In the genomic region with DNA sequence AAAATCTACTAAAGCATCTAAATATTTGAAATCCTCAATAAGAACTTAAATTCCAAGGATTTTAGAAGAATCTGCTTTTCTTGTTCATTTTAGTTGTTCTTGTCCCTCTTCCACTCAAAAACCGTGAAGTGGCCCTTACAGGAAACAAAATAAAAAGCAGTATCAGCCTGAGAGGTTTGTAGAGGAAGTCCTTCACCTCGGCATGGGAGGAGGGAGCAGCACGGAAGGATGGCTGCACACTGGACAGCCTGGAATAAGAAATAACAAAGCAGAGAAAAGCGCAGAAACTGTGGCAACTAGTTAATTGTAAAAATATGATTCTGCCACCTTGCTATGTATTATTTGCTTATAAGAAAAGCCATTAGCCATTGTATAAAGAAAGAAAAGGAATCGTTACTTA, we compare ENCODE assay signal across 1 cellular context.
TF ChIP-seq lines count a peak whose summit lies in the region.

No MANE protein-coding gene starts in this region.

TF ChIP-seq in GM23338, 12 proteins besides CTCF, POLR2A, EP300 and RAD21 (continued from another document):
- TF ChIP-seq, protein P1, sequence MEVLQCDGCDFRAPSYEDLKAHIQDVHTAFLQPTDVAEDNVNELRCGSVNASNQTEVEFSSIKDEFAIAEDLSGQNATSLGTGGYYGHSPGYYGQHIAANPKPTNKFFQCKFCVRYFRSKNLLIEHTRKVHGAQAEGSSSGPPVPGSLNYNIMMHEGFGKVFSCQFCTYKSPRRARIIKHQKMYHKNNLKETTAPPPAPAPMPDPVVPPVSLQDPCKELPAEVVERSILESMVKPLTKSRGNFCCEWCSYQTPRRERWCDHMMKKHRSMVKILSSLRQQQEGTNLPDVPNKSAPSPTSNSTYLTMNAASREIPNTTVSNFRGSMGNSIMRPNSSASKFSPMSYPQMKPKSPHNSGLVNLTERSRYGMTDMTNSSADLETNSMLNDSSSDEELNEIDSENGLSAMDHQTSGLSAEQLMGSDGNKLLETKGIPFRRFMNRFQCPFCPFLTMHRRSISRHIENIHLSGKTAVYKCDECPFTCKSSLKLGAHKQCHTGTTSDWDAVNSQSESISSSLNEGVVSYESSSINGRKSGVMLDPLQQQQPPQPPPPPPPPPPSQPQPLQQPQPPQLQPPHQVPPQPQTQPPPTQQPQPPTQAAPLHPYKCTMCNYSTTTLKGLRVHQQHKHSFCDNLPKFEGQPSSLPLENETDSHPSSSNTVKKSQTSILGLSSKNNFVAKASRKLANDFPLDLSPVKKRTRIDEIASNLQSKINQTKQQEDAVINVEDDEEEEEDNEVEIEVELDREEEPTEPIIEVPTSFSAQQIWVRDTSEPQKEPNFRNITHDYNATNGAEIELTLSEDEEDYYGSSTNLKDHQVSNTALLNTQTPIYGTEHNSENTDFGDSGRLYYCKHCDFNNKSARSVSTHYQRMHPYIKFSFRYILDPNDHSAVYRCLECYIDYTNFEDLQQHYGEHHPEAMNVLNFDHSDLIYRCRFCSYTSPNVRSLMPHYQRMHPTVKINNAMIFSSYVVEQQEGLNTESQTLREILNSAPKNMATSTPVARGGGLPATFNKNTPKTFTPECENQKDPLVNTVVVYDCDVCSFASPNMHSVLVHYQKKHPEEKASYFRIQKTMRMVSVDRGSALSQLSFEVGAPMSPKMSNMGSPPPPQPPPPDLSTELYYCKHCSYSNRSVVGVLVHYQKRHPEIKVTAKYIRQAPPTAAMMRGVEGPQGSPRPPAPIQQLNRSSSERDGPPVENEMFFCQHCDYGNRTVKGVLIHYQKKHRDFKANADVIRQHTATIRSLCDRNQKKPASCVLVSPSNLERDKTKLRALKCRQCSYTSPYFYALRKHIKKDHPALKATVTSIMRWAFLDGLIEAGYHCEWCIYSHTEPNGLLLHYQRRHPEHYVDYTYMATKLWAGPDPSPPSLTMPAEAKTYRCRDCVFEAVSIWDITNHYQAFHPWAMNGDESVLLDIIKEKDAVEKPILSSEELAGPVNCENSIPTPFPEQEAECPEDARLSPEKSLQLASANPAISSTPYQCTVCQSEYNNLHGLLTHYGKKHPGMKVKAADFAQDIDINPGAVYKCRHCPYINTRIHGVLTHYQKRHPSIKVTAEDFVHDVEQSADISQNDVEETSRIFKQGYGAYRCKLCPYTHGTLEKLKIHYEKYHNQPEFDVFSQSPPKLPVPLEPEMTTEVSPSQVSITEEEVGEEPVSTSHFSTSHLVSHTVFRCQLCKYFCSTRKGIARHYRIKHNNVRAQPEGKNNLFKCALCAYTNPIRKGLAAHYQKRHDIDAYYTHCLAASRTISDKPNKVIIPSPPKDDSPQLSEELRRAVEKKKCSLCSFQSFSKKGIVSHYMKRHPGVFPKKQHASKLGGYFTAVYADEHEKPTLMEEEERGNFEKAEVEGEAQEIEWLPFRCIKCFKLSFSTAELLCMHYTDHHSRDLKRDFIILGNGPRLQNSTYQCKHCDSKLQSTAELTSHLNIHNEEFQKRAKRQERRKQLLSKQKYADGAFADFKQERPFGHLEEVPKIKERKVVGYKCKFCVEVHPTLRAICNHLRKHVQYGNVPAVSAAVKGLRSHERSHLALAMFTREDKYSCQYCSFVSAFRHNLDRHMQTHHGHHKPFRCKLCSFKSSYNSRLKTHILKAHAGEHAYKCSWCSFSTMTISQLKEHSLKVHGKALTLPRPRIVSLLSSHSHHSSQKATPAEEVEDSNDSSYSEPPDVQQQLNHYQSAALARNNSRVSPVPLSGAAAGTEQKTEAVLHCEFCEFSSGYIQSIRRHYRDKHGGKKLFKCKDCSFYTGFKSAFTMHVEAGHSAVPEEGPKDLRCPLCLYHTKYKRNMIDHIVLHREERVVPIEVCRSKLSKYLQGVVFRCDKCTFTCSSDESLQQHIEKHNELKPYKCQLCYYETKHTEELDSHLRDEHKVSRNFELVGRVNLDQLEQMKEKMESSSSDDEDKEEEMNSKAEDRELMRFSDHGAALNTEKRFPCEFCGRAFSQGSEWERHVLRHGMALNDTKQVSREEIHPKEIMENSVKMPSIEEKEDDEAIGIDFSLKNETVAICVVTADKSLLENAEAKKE (CRISPR knock-in tag; IDR thresholded peaks at IDR 0.05), result no peak
- no peak for TF ChIP-seq EZH2phosphoT487 (IDR thresholded peaks at IDR 0.05; ENCODE audit: unreplicated experiment)
- TF ChIP-seq EZH2 (IDR thresholded peaks at IDR 0.05; ENCODE audit: low read depth, unreplicated experiment), result no peak
- TF ChIP-seq, protein P2, sequence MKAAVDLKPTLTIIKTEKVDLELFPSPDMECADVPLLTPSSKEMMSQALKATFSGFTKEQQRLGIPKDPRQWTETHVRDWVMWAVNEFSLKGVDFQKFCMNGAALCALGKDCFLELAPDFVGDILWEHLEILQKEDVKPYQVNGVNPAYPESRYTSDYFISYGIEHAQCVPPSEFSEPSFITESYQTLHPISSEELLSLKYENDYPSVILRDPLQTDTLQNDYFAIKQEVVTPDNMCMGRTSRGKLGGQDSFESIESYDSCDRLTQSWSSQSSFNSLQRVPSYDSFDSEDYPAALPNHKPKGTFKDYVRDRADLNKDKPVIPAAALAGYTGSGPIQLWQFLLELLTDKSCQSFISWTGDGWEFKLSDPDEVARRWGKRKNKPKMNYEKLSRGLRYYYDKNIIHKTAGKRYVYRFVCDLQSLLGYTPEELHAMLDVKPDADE (IDR thresholded peaks at IDR 0.05), result no peak
